Comparison of ENCODE assay signal across 10 cellular contexts in genomic region chr15:64502537-64502936, GRCh38. TPM values are rescaled to one million over a fixed set of nuclear protein-coding genes. Genes with fewer than 3 reads are reported as not detected.
DNase-seq lines count a peak whose midpoint lies in the region; ATAC-seq and TF ChIP-seq lines count a peak whose summit lies in the region.
"Had no signal": no experiment of that assay in that cellular context is flagged by ENCODE, and none has a peak within 500 bp of the region (broad histone marks: within the 10 kb centered on the region; RNA-seq: fewer than 3 reads in every experiment).

No MANE protein-coding gene starts in this region.

- H3K36me3 Mint-ChIP-seq in activated CD4-positive, alpha-beta T cell treated with anti-CD3 and anti-CD28 coated beads for 36 hours (ENCODE audit: low read depth): peaks cover 33% of the 10 kb centered on the region
- peaks cover 28% of the 10 kb centered on the region for H3K36me3 Mint-ChIP-seq in activated CD4-positive, alpha-beta memory T cell treated with anti-CD3 and anti-CD28 coated beads for 36 hours

- H3K4me3 ChIP-seq in foreskin fibroblast (ENCODE audit: low read depth in 1 of 2, low read length in 2 of 2) (no peak overlapping the region), stomach (no peak overlapping the region)
- H3K4me3 ChIP-seq: pancreas had no signal

- no peak for DNase-seq in activated CD4-positive, alpha-beta T cell treated with anti-CD3 and anti-CD28 coated beads for 36 hours
- no peak for DNase-seq in activated CD4-positive, alpha-beta T cell treated with anti-CD3 and anti-CD28 coated beads, Interleukin-2, amount 50 U/mL, for 48 hours
- peak; percentile 15 for DNase-seq in activated CD4-positive, alpha-beta memory T cell treated with anti-CD3 and anti-CD28 coated beads for 36 hours
- DNase-seq in foreskin fibroblast (peak; percentile 17 to 40), stomach (no peak), NCI-H2171 treated with DMSO at 0.1 percent for 48 hours (lab: John Stamatoyannopoulos, UW) (no peak), anterior cingulate cortex (lab: John Stamatoyannopoulos, UW) (no peak)
- DNase-seq: pancreas had no signal

- no peak for TF ChIP-seq POLR2A in stomach (IDR thresholded peaks at IDR 0.05)

- no peak for TF ChIP-seq EP300 in stomach (IDR thresholded peaks at IDR 0.05)

- peaks cover 32 to 68% (median 51%) of the 10 kb centered on the region in 4 donors for H3K4me1 ChIP-seq in stomach

- CTCF ChIA-PET in activated CD4-positive, alpha-beta T cell treated with anti-CD3 and anti-CD28 coated beads for 36 hours (lab: Charles Lee): interaction anchor here (0.6 kb wide), 1 partner anchor 30 kb away, joined by 3 read pairs; no protein-coding TSS in a partner anchor
- CTCF ChIA-PET in activated CD4-positive, alpha-beta memory T cell treated with anti-CD3 and anti-CD28 coated beads for 36 hours (lab: Charles Lee): no interaction called here

- TF ChIP-seq CTCF in foreskin fibroblast (IDR thresholded peaks at IDR 0.05; ENCODE audit: low read depth, low read length) (no peak), stomach (IDR thresholded peaks at IDR 0.05) (no peak)

- H3K27ac ChIP-seq in stomach: peak overlapping the region in 4 of 5 donors; percentile 21 to 68 (median 60)

- 81 to 91% (median 87%) methylated on average over 3 of the region's 3 CpGs for WGBS in stomach, 5 donors

- peaks cover 12 to 32% (median 25%) of the 10 kb centered on the region in 4 donors for H3K36me3 ChIP-seq in stomach

- no peaks in the 10 kb centered on the region for H3K9me3 Mint-ChIP-seq in activated CD4-positive, alpha-beta T cell treated with anti-CD3 and anti-CD28 coated beads for 36 hours (ENCODE audit: low read depth)
- H3K9me3 Mint-ChIP-seq in activated CD4-positive, alpha-beta memory T cell treated with anti-CD3 and anti-CD28 coated beads for 36 hours: no peaks in the 10 kb centered on the region

- POLR2A ChIA-PET in activated CD4-positive, alpha-beta T cell treated with anti-CD3 and anti-CD28 coated beads for 36 hours (lab: Charles Lee): interaction anchor here (0.7 to 1.0 kb wide), 3 partner anchors 106 to 148 kb away, joined by 3 to 6 read pairs (median 4); no protein-coding TSS in a partner anchor
- POLR2A ChIA-PET in activated CD4-positive, alpha-beta memory T cell treated with anti-CD3 and anti-CD28 coated beads for 36 hours (lab: Charles Lee): interaction anchor here (0.5 kb wide), 1 partner anchor 34 kb away, joined by 3 read pairs; no protein-coding TSS in a partner anchor

- no peaks in the 10 kb centered on the region for H3K27me3 Mint-ChIP-seq in activated CD4-positive, alpha-beta T cell treated with anti-CD3 and anti-CD28 coated beads for 36 hours
- no peaks in the 10 kb centered on the region for H3K27me3 Mint-ChIP-seq in activated CD4-positive, alpha-beta memory T cell treated with anti-CD3 and anti-CD28 coated beads for 36 hours

- ATAC-seq in activated CD4-positive, alpha-beta T cell treated with anti-CD3 and anti-CD28 coated beads for 36 hours: peak; percentile 28
- no peak for ATAC-seq in HG02798 (IDR thresholded peaks at IDR 0.05; ENCODE audit: poor library complexity, unreplicated experiment)
- ATAC-seq: Panc1 had no signal

- peak overlapping the region; percentile 7 for H3K4me3 Mint-ChIP-seq in activated CD4-positive, alpha-beta T cell treated with anti-CD3 and anti-CD28 coated beads for 36 hours
- no peak overlapping the region for H3K4me3 Mint-ChIP-seq in activated CD4-positive, alpha-beta memory T cell treated with anti-CD3 and anti-CD28 coated beads for 36 hours

- no peaks in the 10 kb centered on the region for H3K9me3 ChIP-seq in stomach
- H3K9me3 ChIP-seq: pancreas had no signal

- peaks cover 83% of the 10 kb centered on the region for H3K4me1 Mint-ChIP-seq in activated CD4-positive, alpha-beta T cell treated with anti-CD3 and anti-CD28 coated beads for 36 hours
- peaks cover 74% of the 10 kb centered on the region for H3K4me1 Mint-ChIP-seq in activated CD4-positive, alpha-beta memory T cell treated with anti-CD3 and anti-CD28 coated beads for 36 hours (ENCODE audit: low read depth)

- peak overlapping the region; percentile 71 for H3K27ac Mint-ChIP-seq in activated CD4-positive, alpha-beta T cell treated with anti-CD3 and anti-CD28 coated beads for 36 hours
- peak overlapping the region; percentile 62 for H3K27ac Mint-ChIP-seq in activated CD4-positive, alpha-beta memory T cell treated with anti-CD3 and anti-CD28 coated beads for 36 hours

- intact Hi-C loops in activated CD4-positive, alpha-beta T cell treated with anti-CD3 and anti-CD28 coated beads for 36 hours (cut with DNase I, micrococcal nuclease): no loop called here
- intact Hi-C loops in activated CD4-positive, alpha-beta memory T cell treated with anti-CD3 and anti-CD28 coated beads for 36 hours (cut with micrococcal nuclease): no loop called here
- intact Hi-C loops in stomach (cut with DNase I; ENCODE audit: low total_unique reads): no loop called here

- no peaks in the 10 kb centered on the region for H3K27me3 ChIP-seq in stomach
- H3K27me3 ChIP-seq: pancreas had no signal

RNA-seq across cellular contexts. Expression of gene ZNF609, which starts 42.2 kb away (rescaled TPM):
- total RNA-seq in activated CD4-positive, alpha-beta T cell treated with anti-CD3 and anti-CD28 coated beads for 36 hours: 10 to 100 TPM; 39.8 to 44.5 TPM
- 10 to 100 TPM; 38.5 to 38.7 TPM for total RNA-seq in activated CD4-positive, alpha-beta memory T cell treated with anti-CD3 and anti-CD28 coated beads for 36 hours
- total RNA-seq in stomach: 10 to 100 TPM; 23.2 to 64.7 (median 32.5) TPM
- 1 to 10 TPM; 2.7 to 7.0 (median 6.5) TPM for polyA plus RNA-seq in stomach

Comparison
In these comparisons a context has a peak if more than half of its experiments do, and no peak if none do; other contexts are left out.
1. DNase-seq: peak in activated CD4-positive, alpha-beta memory T cell treated with anti-CD3 and anti-CD28 coated beads for 36 hours (single experiment) and foreskin fibroblast (2 of 2); none in activated CD4-positive, alpha-beta T cell treated with anti-CD3 and anti-CD28 coated beads for 36 hours (single experiment), activated CD4-positive, alpha-beta T cell treated with anti-CD3 and anti-CD28 coated beads, Interleukin-2, amount 50 U/mL, for 48 hours (0 of 2), stomach (single experiment), NCI-H2171 treated with DMSO at 0.1 percent for 48 hours (single experiment) and anterior cingulate cortex (0 of 58).